Comparison of ENCODE assay signal across 8 cellular contexts in the genomic region with DNA sequence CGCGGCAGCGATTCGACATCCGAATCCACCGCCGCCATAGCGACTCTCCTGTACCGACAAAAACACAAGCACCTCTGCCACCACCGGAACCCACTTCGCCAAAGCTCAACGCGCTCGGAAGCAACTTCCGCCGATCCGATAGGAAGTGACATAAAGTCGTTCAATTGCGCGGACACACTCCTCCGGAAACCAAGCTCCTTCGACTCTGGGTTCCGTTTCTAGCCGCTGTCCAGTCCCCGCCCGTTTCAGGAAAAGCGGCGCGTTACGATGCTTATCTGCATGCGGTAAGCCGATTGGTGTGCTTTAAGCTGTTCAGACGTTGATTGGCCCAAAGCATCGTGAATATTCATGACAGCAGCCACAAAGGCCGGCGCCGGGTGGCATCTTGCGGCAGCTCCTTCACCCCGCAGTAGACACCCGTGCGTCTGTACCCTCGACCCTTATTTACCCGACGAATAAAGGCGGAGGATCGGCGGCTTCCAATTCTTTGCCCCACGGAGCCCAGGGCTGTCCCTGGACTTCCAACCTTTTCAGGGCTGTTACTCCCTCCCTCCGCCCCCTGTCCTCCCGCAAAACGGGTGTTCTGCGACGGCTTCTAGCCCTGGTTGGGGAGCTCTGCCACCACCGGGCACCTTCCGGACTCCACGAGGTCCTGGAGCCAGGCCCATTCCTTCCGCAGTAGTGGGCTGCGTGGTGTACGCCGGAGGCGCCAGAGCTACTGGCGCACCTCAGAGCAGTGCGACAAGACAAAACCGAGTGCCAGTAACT. TPM values are rescaled to one million over a fixed set of nuclear protein-coding genes. Genes with fewer than 3 reads are reported as not detected.
DNase-seq lines count a peak whose midpoint lies in the region; ATAC-seq and TF ChIP-seq lines count a peak whose summit lies in the region.

A gene with protein sequence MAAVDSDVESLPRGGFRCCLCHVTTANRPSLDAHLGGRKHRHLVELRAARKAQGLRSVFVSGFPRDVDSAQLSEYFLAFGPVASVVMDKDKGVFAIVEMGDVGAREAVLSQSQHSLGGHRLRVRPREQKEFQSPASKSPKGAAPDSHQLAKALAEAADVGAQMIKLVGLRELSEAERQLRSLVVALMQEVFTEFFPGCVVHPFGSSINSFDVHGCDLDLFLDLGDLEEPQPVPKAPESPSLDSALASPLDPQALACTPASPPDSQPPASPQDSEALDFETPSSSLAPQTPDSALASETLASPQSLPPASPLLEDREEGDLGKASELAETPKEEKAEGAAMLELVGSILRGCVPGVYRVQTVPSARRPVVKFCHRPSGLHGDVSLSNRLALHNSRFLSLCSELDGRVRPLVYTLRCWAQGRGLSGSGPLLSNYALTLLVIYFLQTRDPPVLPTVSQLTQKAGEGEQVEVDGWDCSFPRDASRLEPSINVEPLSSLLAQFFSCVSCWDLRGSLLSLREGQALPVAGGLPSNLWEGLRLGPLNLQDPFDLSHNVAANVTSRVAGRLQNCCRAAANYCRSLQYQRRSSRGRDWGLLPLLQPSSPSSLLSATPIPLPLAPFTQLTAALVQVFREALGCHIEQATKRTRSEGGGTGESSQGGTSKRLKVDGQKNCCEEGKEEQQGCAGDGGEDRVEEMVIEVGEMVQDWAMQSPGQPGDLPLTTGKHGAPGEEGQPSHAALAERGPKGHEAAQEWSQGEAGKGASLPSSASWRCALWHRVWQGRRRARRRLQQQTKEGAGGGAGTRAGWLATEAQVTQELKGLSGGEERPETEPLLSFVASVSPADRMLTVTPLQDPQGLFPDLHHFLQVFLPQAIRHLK (minus strand): TSS at position 76 of the 768 bp plus-strand sequence. CDS start 38 bp downstream, at position 38.

- H3K27ac Mint-ChIP-seq in T-helper 1 cell treated with Interleukin-12 subunit alpha and Interleukin-12 subunit beta and Interleukin-4 antibody, amounts not matched to agents 30 μg/mL and 1 μg/mL, for 36 hours = peak within 1 kb of the TSS; percentile 98
- H3K27ac Mint-ChIP-seq in progenitor cell of endocrine pancreas = peak within 1 kb of the TSS; percentile 96

- peak within 1 kb of the TSS; percentile 72 for H3K4me3 ChIP-seq in left ventricle myocardium inferior
- H3K4me3 ChIP-seq in urinary bladder (ENCODE audit: low read depth, low read length) = peak within 1 kb of the TSS; percentile 72

- intact Hi-C loops in left ventricle myocardium inferior (cut with micrococcal nuclease) = no loop called here

- H3K27ac ChIP-seq in left ventricle myocardium inferior (replicated peaks) = peak within 1 kb of the TSS; percentile 96
- H3K27ac ChIP-seq in urinary bladder (ENCODE audit: low read depth) = peak within 1 kb of the TSS; percentile 90

- DNase-seq in GM13977 (ENCODE audit: low spot score) (peak; percentile 91), NCI-H1694 (lab: John Stamatoyannopoulos, UW) (peak; percentile 98), amniotic stem cell (lab: John Stamatoyannopoulos, UW) (peak; percentile 98), left ventricle myocardium inferior (peak; percentile 93), progenitor cell of endocrine pancreas (ENCODE audit: low spot score, unreplicated experiment) (peak; percentile 93)

- WGBS in urinary bladder = under 1% methylated on average over 64 of the region's 64 CpGs

- peaks cover 35% of the 10 kb centered on the region for H3K4me1 Mint-ChIP-seq in T-helper 1 cell treated with Interleukin-12 subunit alpha and Interleukin-12 subunit beta and Interleukin-4 antibody, amounts not matched to agents 30 μg/mL and 1 μg/mL, for 36 hours (ENCODE audit: low read depth)
- H3K4me1 Mint-ChIP-seq in progenitor cell of endocrine pancreas (ENCODE audit: low read depth) = peaks cover 13% of the 10 kb centered on the region

- H3K4me1 ChIP-seq in left ventricle myocardium inferior = peaks cover 45% of the 10 kb centered on the region
- H3K4me1 ChIP-seq in urinary bladder (ENCODE audit: insufficient read depth) = no peaks in the 10 kb centered on the region

- no peaks in the 10 kb centered on the region for H3K9me3 Mint-ChIP-seq in T-helper 1 cell treated with Interleukin-12 subunit alpha and Interleukin-12 subunit beta and Interleukin-4 antibody, amounts not matched to agents 30 μg/mL and 1 μg/mL, for 36 hours
- no peaks in the 10 kb centered on the region for H3K9me3 Mint-ChIP-seq in progenitor cell of endocrine pancreas (ENCODE audit: low read depth)

- H3K9me3 ChIP-seq in left ventricle myocardium inferior (replicated peaks) = no peaks in the 10 kb centered on the region

- no peaks in the 10 kb centered on the region for H3K27me3 ChIP-seq in left ventricle myocardium inferior (ENCODE audit: low read depth)

- peaks cover 58% of the 10 kb centered on the region for H3K36me3 ChIP-seq in left ventricle myocardium inferior
- peaks cover 4% of the 10 kb centered on the region for H3K36me3 ChIP-seq in urinary bladder (ENCODE audit: insufficient read depth)

- in situ Hi-C loops in GM13977 (cut with MboI; ENCODE audit: low pct_unique_long_range_greater_than_20kb, low sequenced_read_pairs, unreplicated experiment) = no loop called here

- H3K4me3 Mint-ChIP-seq in T-helper 1 cell treated with Interleukin-12 subunit alpha and Interleukin-12 subunit beta and Interleukin-4 antibody, amounts not matched to agents 30 μg/mL and 1 μg/mL, for 36 hours = peak within 1 kb of the TSS; percentile 99
- peak within 1 kb of the TSS; percentile 92 for H3K4me3 Mint-ChIP-seq in progenitor cell of endocrine pancreas (ENCODE audit: low read depth)

- H3K27me3 Mint-ChIP-seq in T-helper 1 cell treated with Interleukin-12 subunit alpha and Interleukin-12 subunit beta and Interleukin-4 antibody, amounts not matched to agents 30 μg/mL and 1 μg/mL, for 36 hours (ENCODE audit: low read depth) = no peaks in the 10 kb centered on the region
- no peaks in the 10 kb centered on the region for H3K27me3 Mint-ChIP-seq in progenitor cell of endocrine pancreas

- TF ChIP-seq CTCF in GM13977 (IDR thresholded peaks at IDR 0.05; ENCODE audit: extremely low read depth, insufficient read depth, missing control alignments) = no peak
- TF ChIP-seq CTCF in left ventricle myocardium inferior (IDR thresholded peaks at IDR 0.05; ENCODE audit: borderline replicate concordance) = peak; percentile 14
- TF ChIP-seq CTCF in progenitor cell of endocrine pancreas (IDR thresholded peaks at IDR 0.05; ENCODE audit: unreplicated experiment) = peak; percentile 6

- peaks cover 35% of the 10 kb centered on the region for H3K36me3 Mint-ChIP-seq in T-helper 1 cell treated with Interleukin-12 subunit alpha and Interleukin-12 subunit beta and Interleukin-4 antibody, amounts not matched to agents 30 μg/mL and 1 μg/mL, for 36 hours (ENCODE audit: low read depth)
- H3K36me3 Mint-ChIP-seq in progenitor cell of endocrine pancreas (ENCODE audit: insufficient read depth) = peaks cover 18% of the 10 kb centered on the region

- ATAC-seq in HG02884 (IDR thresholded peaks at IDR 0.05; ENCODE audit: unreplicated experiment) = peak; percentile 87

RNA-seq across cellular contexts. Expression of the gene that starts here (rescaled TPM):
- 12.5 TPM for total RNA-seq in left ventricle myocardium inferior
- total RNA-seq in progenitor cell of endocrine pancreas = 23.1 and 26.0 TPM in 2 replicates
- total RNA-seq in urinary bladder = 5.1 TPM
- polyA plus RNA-seq in urinary bladder = 14.3 TPM

Comparison
In these comparisons a context has a peak if more than half of its experiments do, and no peak if none do; other contexts are left out.
1. Peak in every context shown above with its lines: DNase-seq, ATAC-seq, H3K4me3 ChIP-seq and H3K27ac ChIP-seq.